In genomic region chr18:78508228-78508824, GRCh38 we compare ENCODE assay signal across 7 cellular contexts.
A peak's percentile ranks its signal among the peaks of the same experiment; 100 is the strongest.
DNase-seq lines count a peak whose midpoint lies in the region; ATAC-seq, FAIRE-seq and TF ChIP-seq lines count a peak whose summit lies in the region.
"Not testable (repeated sequence)": the region's sequence is repeated elsewhere in the genome, so short reads cannot be mapped to it uniquely, and the experiment has no call there.

No MANE protein-coding gene starts in this region.

- not testable (repeated sequence) for H3T11ph ChIP-seq in H9 (ENCODE audit: low read length)

- DNase-seq in H9; bronchial epithelial cell (ENCODE audit: low read depth); H1 (ENCODE audit: low read depth in 1 of 2, low spot score in 2 of 2); HepG2 (ENCODE audit: low spot score); neural progenitor cell (ENCODE audit: low spot score); trophoblast cell; urothelium cell line (ENCODE audit: low spot score): not testable (repeated sequence)

- H3K36me3 Mint-ChIP-seq in H9 (ENCODE audit: insufficient read depth in 1 of 3, low read depth in 3 of 3); neural progenitor cell: not testable (repeated sequence)

- intact Hi-C loops in HepG2 (cut with micrococcal nuclease; ENCODE audit: unreplicated experiment): not testable (repeated sequence)

- H3K9me3 ChIP-seq in H9 (ENCODE audit: control insufficient read depth, low read depth, low read length); H1 (ENCODE audit: insufficient read depth in 2 of 2, low read depth in 1 of 2, low read length in 1 of 2); HepG2 (ENCODE audit: low read length); neural progenitor cell (ENCODE audit: low read depth): not testable (repeated sequence)
- H3K9me3 ChIP-seq in trophoblast cell (ENCODE audit: insufficient read depth, low read depth, low read length): peaks cover 21% of the 10 kb centered on the region

- not testable (repeated sequence) for H2AK5ac ChIP-seq in H9 (ENCODE audit: insufficient read length, low read length); trophoblast cell (ENCODE audit: low read length)
- peak overlapping the region; percentile 60; the same call in 1 of the 2 replicates for H2AK5ac ChIP-seq in H1 (ENCODE audit: low read depth, low read length)

- not testable (repeated sequence) for H3K14ac ChIP-seq in H9 (ENCODE audit: insufficient read depth, low read length); H1 (ENCODE audit: insufficient read length); trophoblast cell (ENCODE audit: low read length)

- H3K9me3 Mint-ChIP-seq in H9, neural progenitor cell: not testable (repeated sequence)

- not testable (repeated sequence) for H4K12ac ChIP-seq in trophoblast cell (ENCODE audit: low read depth, low read length)

- not testable (repeated sequence) for H4K20me1 ChIP-seq in H9 (ENCODE audit: control insufficient read depth, insufficient read depth, insufficient read length); H1 (replicated peaks in 1 of 2; ENCODE audit: control insufficient read depth in 1 of 2, insufficient read depth in 2 of 2, low read length in 2 of 2); HepG2 (ENCODE audit: insufficient read depth, low read length); neural progenitor cell (ENCODE audit: low read depth)

- not testable (repeated sequence) for H4K91ac ChIP-seq in H9 (ENCODE audit: insufficient read length, low read depth, low read length); H1 (replicated peaks; ENCODE audit: insufficient read length, low read length); trophoblast cell (ENCODE audit: low read depth, low read length)

- H3K4me3 Mint-ChIP-seq in H9: not testable (repeated sequence)
- H3K4me3 Mint-ChIP-seq in neural progenitor cell: peak overlapping the region; percentile 46

- not testable (repeated sequence) for H2BK20ac ChIP-seq in H9 (ENCODE audit: low read depth, low read length, poor library complexity, severe bottlenecking); H1 (ENCODE audit: low read length)

- not testable (repeated sequence) for H3F3A ChIP-seq in neural progenitor cell (ENCODE audit: low read depth)

- H3K4me2 ChIP-seq in H9 (ENCODE audit: insufficient read depth, insufficient read length, low read length); H1 (ENCODE audit: insufficient read depth in 1 of 2, low read depth in 2 of 2, low read length in 2 of 2); HepG2 (ENCODE audit: low read depth, low read length); neural progenitor cell; trophoblast cell (ENCODE audit: low read length): not testable (repeated sequence)

- H3K79me1 ChIP-seq in H9 (ENCODE audit: insufficient read depth, low read depth, low read length, poor library complexity, severe bottlenecking); H1 (ENCODE audit: low read depth, low read length); trophoblast cell (ENCODE audit: low read length): not testable (repeated sequence)

- not testable (repeated sequence) for H2BK15ac ChIP-seq in H9 (ENCODE audit: low read depth, low read length); H1 (ENCODE audit: low read length)

- H2BK12ac ChIP-seq in H9 (ENCODE audit: insufficient read length, low read depth, low read length); trophoblast cell (ENCODE audit: low read length): not testable (repeated sequence)
- H2BK12ac ChIP-seq in H1 (ENCODE audit: low read depth, low read length): peak overlapping the region; percentile 6; the same call in 1 of the 2 replicates

- H4K5ac ChIP-seq in H9 (ENCODE audit: insufficient read length, low read depth, low read length): peak overlapping the region; percentile 14
- not testable (repeated sequence) for H4K5ac ChIP-seq in H1 (ENCODE audit: insufficient read length, low read depth, low read length)

- not testable (repeated sequence) for H3K79me2 ChIP-seq in H9 (ENCODE audit: insufficient read depth, low read length); H1 (ENCODE audit: control insufficient read depth in 1 of 2, insufficient read depth in 2 of 2, low read length in 2 of 2); HepG2 (ENCODE audit: insufficient read depth, low read length); neural progenitor cell (ENCODE audit: low read depth); trophoblast cell (ENCODE audit: control insufficient read depth, insufficient read depth, low read length, poor library complexity)

- no CpG with 5 or more reads among the region's 19 CpGs for WGBS in H9 (ENCODE audit: extremely low coverage, insufficient read length, low lambda C conversion rate)
- 94% methylated on average over 18 of the region's 19 CpGs; no CpG with 5 or more reads in 1 of the 2 experiments for WGBS in H1 (ENCODE audit: extremely low coverage in 1 of 2, insufficient coverage in 1 of 2, insufficient read length in 1 of 2, insufficient replicate concordance in 2 of 2, low coverage in 1 of 2, low lambda C conversion rate in 2 of 2, missing lambda C conversion rate in 1 of 2), 2 experiments
- 30% methylated on average over 11 of the region's 19 CpGs for WGBS in HepG2 (ENCODE audit: low lambda C conversion rate)
- WGBS in trophoblast cell (ENCODE audit: extremely low coverage, insufficient coverage, insufficient read length): no CpG with 5 or more reads among the region's 19 CpGs

- CTCF ChIA-PET in H1 (lab: Charles Lee; ENCODE audit: partially characterized antibody); HepG2 (lab: Yijun Ruan, JAX; ENCODE audit: low intra/inter-chr PET ratio, low total read pairs): not testable (repeated sequence)

- ATAC-seq in HepG2: not testable (repeated sequence)

- TF ChIP-seq EP300 in H1 (IDR thresholded peaks at IDR 0.05; ENCODE audit: borderline replicate concordance in 1 of 2, low read depth in 2 of 2, low read length in 2 of 2); HepG2 (IDR thresholded peaks at IDR 0.05; ENCODE audit: low read depth in 2 of 2, low read length in 2 of 2); HepG2 (CRISPR knock-in tag; IDR thresholded peaks at IDR 0.05; ENCODE audit: borderline replicate concordance): not testable (repeated sequence)

- POLR2A ChIA-PET in H1 (lab: Charles Lee; ENCODE audit: partially characterized antibody); HepG2 (lab: Yijun Ruan, JAX): not testable (repeated sequence)

- peak overlapping the region in 1 of 3 experiments; percentile 56; a peak in 2 of 7 replicates for H3K27ac Mint-ChIP-seq in H9
- H3K27ac Mint-ChIP-seq in neural progenitor cell: peak overlapping the region; percentile 80

- not testable (repeated sequence) for H2AFZ ChIP-seq in H9 (ENCODE audit: low read length); H1 (ENCODE audit: low read length); HepG2 (ENCODE audit: low read length); neural progenitor cell (replicated peaks); trophoblast cell (ENCODE audit: insufficient read depth, low read length, poor library complexity)

- not testable (repeated sequence) for H3K27ac ChIP-seq in H9 (ENCODE audit: insufficient read length, low read depth, low read length); H1 (ENCODE audit: low read depth, low read length); HepG2 (ENCODE audit: extremely low read length, insufficient read depth, low read length); neural progenitor cell; trophoblast cell (ENCODE audit: low read depth, low read length)

- H3K56ac ChIP-seq in H9 (ENCODE audit: insufficient read length, low read depth, low read length); H1 (replicated peaks; ENCODE audit: insufficient read length, low read depth, low read length): not testable (repeated sequence)

- not testable (repeated sequence) for H3K4ac ChIP-seq in H9 (ENCODE audit: low read depth, low read length); H1 (replicated peaks; ENCODE audit: insufficient read length, low read depth, low read length); trophoblast cell (ENCODE audit: low read depth, low read length)

- FAIRE-seq in bronchial epithelial cell (lab: Jason Lieb, UNC) (peak; percentile 87), urothelium cell line (lab: Jason Lieb, UNC) (peak; percentile 94)
- not testable (repeated sequence) for FAIRE-seq in H1 (lab: Jason Lieb, UNC); HepG2 (lab: Jason Lieb, UNC)

- TF ChIP-seq RAD21 in H1 (IDR thresholded peaks at IDR 0.05 in 1 of 2, conservative IDR thresholded peaks at IDR 0.05 in 1 of 2; ENCODE audit: low read depth in 2 of 2, low read length in 2 of 2); HepG2 (CRISPR knock-in tag; IDR thresholded peaks at IDR 0.05): not testable (repeated sequence)

- not testable (repeated sequence) for H3K23ac ChIP-seq in H9 (ENCODE audit: insufficient read length, low read depth, low read length); H1 (ENCODE audit: insufficient read length); trophoblast cell (ENCODE audit: low read length)

- not testable (repeated sequence) for H3K23me2 ChIP-seq in H9 (ENCODE audit: insufficient read length, low read depth, low read length, poor library complexity, severe bottlenecking); H1 (ENCODE audit: low read depth, low read length)

- H2BK5ac ChIP-seq in H9 (ENCODE audit: insufficient read length, low read length); H1 (ENCODE audit: low read depth, low read length); trophoblast cell (ENCODE audit: low read depth, low read length, poor library complexity): not testable (repeated sequence)

- in situ Hi-C loops in HepG2 (cut with HindIII; ENCODE audit: extremely low pct_ligation_motif_present, low pct_unique_long_range_greater_than_20kb): not testable (repeated sequence)

- peaks cover 31% of the 10 kb centered on the region for H3K27me3 Mint-ChIP-seq in H9 (ENCODE audit: low read depth)
- H3K27me3 Mint-ChIP-seq in neural progenitor cell (ENCODE audit: insufficient read depth, low read depth): peaks cover 20% of the 10 kb centered on the region

- not testable (repeated sequence) for H3K27me3 ChIP-seq in H9 (ENCODE audit: insufficient read depth, low read length); bronchial epithelial cell (ENCODE audit: control insufficient read depth, insufficient read depth, low read length); neural progenitor cell; trophoblast cell (ENCODE audit: insufficient read depth, low read length)
- H3K27me3 ChIP-seq in H1 (replicated peaks in 1 of 4; ENCODE audit: control insufficient read depth in 3 of 4, extremely low read depth in 1 of 4, insufficient read depth in 3 of 4, low read length in 3 of 4) (peaks cover 0 to 10% (median 1%) of the 10 kb centered on the region in 4 experiments; a peak in 3 of 7 replicates), HepG2 (ENCODE audit: control insufficient read depth in 1 of 2, insufficient read depth in 2 of 2, low read length in 2 of 2) (peaks cover 1 to 23% of the 10 kb centered on the region in 2 experiments; a peak in 4 of 5 replicates)

- H3K18ac ChIP-seq in H9 (ENCODE audit: insufficient read length, low read depth, low read length); H1 (ENCODE audit: extremely low read depth, low read length); trophoblast cell (ENCODE audit: low read length): not testable (repeated sequence)

- TF ChIP-seq CTCF in H9 (conservative IDR thresholded peaks at IDR 0.05); bronchial epithelial cell (IDR thresholded peaks at IDR 0.05; ENCODE audit: insufficient read depth, low read length, severe bottlenecking); H1 (IDR thresholded peaks at IDR 0.05; ENCODE audit: control extremely low read depth in 1 of 3, insufficient read depth in 1 of 3, low read depth in 1 of 3, low read length in 3 of 3); HepG2 (CRISPR knock-in tag; IDR thresholded peaks at IDR 0.05); neural progenitor cell (IDR thresholded peaks at IDR 0.05): not testable (repeated sequence)

- H2BK120ac ChIP-seq in H9 (ENCODE audit: low read depth, low read length, poor library complexity, severe bottlenecking); H1 (replicated peaks; ENCODE audit: low read depth, low read length); trophoblast cell (ENCODE audit: insufficient read depth, low read length, poor library complexity): not testable (repeated sequence)

- not testable (repeated sequence) for TF ChIP-seq POLR2A in H1 (IDR thresholded peaks at IDR 0.05; ENCODE audit: control extremely low read depth in 1 of 2, low read depth in 2 of 2, low read length in 2 of 2); HepG2 (IDR thresholded peaks at IDR 0.05; ENCODE audit: insufficient read depth in 1 of 2, low read depth in 2 of 2, low read length in 2 of 2)

- not testable (repeated sequence) for BruUV-seq in HepG2 (replicated peaks; lab: Mats Ljungman, UMichigan)

- H3K4me3 ChIP-seq in bronchial epithelial cell (ENCODE audit: low read depth, low read length); H1 (ENCODE audit: extremely low read depth in 1 of 4, insufficient read depth in 2 of 4, low read depth in 3 of 4, low read length in 4 of 4); HepG2 (replicated peaks in 1 of 3; ENCODE audit: insufficient read depth in 1 of 3, low read depth in 2 of 3, low read length in 3 of 3); neural progenitor cell: not testable (repeated sequence)
- peak overlapping the region; percentile 47 for H3K4me3 ChIP-seq in trophoblast cell (ENCODE audit: low read depth, low read length)

- not testable (repeated sequence) for H3K9ac ChIP-seq in H9 (ENCODE audit: extremely low read depth, insufficient read length, low read length); H1 (replicated peaks in 1 of 4; ENCODE audit: extremely low read depth in 1 of 4, low read depth in 3 of 4, low read length in 3 of 4); HepG2 (ENCODE audit: insufficient read depth, low read depth, low read length); neural progenitor cell; trophoblast cell (ENCODE audit: low read length)

- H3K4me1 Mint-ChIP-seq in H9: peaks cover 11 to 13% of the 10 kb centered on the region in 2 experiments
- peaks cover 38% of the 10 kb centered on the region for H3K4me1 Mint-ChIP-seq in neural progenitor cell

- not testable (repeated sequence) for H3K36me3 ChIP-seq in bronchial epithelial cell (ENCODE audit: control insufficient read depth, insufficient read depth, low read length); H1 (ENCODE audit: control insufficient read depth in 2 of 4, insufficient read depth in 4 of 4, low read length in 3 of 4); HepG2 (replicated peaks in 1 of 2; ENCODE audit: control insufficient read depth in 1 of 2, insufficient read depth in 2 of 2, low read length in 2 of 2); neural progenitor cell; trophoblast cell (ENCODE audit: control insufficient read depth in 1 of 2, insufficient read depth in 2 of 2, low read length in 2 of 2)

- not testable (repeated sequence) for H3K4me1 ChIP-seq in H9 (ENCODE audit: insufficient read depth, low read length); H1 (replicated peaks in 1 of 4; ENCODE audit: control insufficient read depth in 3 of 4, insufficient read depth in 4 of 4, low read length in 3 of 4); HepG2 (ENCODE audit: insufficient read depth, low read length); neural progenitor cell; trophoblast cell (ENCODE audit: control insufficient read depth in 1 of 2, insufficient read depth in 2 of 2, low read length in 2 of 2)

- not testable (repeated sequence) for H4K8ac ChIP-seq in H9 (replicated peaks; ENCODE audit: insufficient read length, low read depth, low read length); H1 (ENCODE audit: extremely low read depth, insufficient read depth, low read length); trophoblast cell (ENCODE audit: low read depth, low read length)
